17 cellular contexts compared by ENCODE assay signal in the genomic region with DNA sequence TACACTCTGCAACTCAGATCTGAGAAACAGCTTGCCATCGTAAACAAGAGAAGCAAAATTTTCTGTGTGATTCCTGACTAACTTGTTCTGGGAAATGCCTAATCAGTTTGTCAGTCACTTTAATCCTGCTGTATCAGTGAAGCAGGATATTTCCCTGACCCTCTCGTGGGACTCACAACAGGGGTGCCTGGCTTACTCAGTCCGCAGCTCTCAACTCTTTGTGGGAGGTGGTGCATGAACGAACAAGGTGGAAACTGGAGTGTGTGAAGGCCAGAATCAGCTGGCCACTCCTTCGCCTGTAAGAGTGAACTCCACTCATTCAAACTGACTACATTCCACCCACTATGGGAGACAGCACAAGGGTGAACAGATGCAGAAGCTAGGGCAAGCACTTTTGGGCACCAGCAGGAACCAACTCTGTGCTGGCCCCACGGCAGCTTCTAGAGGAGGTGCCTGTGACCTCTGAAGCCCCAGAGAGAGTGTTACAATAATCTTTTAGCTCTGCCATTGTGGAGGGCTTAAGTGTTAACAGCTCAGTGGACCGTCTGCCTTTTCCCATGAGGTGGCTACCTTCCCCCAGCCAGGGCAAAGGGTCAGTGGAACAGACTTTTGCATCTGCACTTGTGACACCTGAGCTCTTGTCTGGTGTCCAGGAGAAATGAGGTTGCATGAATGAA.
"Had no signal": no experiment of that assay in that cellular context is flagged by ENCODE, and none has a peak within 500 bp of the region (broad histone marks: within the 10 kb centered on the region; RNA-seq: fewer than 3 reads in every experiment).

No MANE protein-coding gene starts in this region.

- DNase-seq: activated CD4-positive, alpha-beta memory T cell treated with anti-CD3 and anti-CD28 coated beads, Interleukin-2, amount 10 ng/mL, durations not matched to agents 7 days and 5 days; activated naive CD4-positive, alpha-beta T cell treated with anti-CD3 and anti-CD28 coated beads, Interleukin-2, amount 10 ng/mL, durations not matched to agents 7 days and 5 days; activated T-cell treated with anti-CD3 and anti-CD28 coated beads, Interleukin-2, amount 50 U/mL, for 24 hours; body of pancreas; cortex of kidney; effector CD8-positive, alpha-beta T cell; foreskin keratinocyte; head of caudate nucleus; immature natural killer cell; left cardiac atrium; lower lobe of right lung; midbrain; pancreas; stimulated activated CD4-positive, alpha-beta T cell treated with anti-CD3 and anti-CD28 coated beads, Interleukin-15, amount 100 ng/mL, for 24 hours; stimulated activated CD4-positive, alpha-beta T cell treated with anti-CD3 and anti-CD28 coated beads, Interleukin-4, amount 100 ng/mL, for 24 hours; stimulated activated naive CD4-positive, alpha-beta T cell treated with Interleukin-2 at 50 U/mL for 16 hours; substantia nigra had no signal

- H3K27me3 ChIP-seq: body of pancreas, pancreas had no signal

- H3K4me3 ChIP-seq: body of pancreas, lower lobe of right lung, pancreas had no signal

- H3K36me3 ChIP-seq: lower lobe of right lung, pancreas had no signal

- H3K9me3 ChIP-seq: body of pancreas, lower lobe of right lung, pancreas had no signal

- H3K4me1 ChIP-seq: body of pancreas, foreskin keratinocyte, lower lobe of right lung, pancreas had no signal

- H3K27ac ChIP-seq: body of pancreas, foreskin keratinocyte, lower lobe of right lung, pancreas had no signal
